14 cellular contexts compared by ENCODE assay signal in the genomic region with DNA sequence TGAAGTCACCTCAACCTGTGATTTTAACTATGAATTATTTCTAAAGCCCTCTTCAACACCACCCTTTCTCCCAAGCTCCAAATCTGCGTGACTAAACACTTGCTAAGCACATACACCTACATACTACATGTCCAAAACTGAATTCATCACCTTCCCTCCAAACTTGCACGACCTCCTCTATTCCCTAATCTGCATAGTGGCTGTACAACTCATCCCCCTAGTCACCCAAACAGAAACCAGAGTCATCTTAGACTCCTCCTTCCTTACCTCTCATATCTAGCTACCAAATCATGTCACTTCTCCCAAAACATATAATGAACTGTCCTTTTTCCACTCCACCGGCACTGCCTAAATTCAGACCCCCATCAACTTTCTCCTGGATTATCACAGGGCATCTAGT. TPM values are rescaled to one million over a fixed set of nuclear protein-coding genes. Genes with fewer than 3 reads are reported as not detected.
DNase-seq lines count a peak whose midpoint lies in the region; ATAC-seq and TF ChIP-seq lines count a peak whose summit lies in the region.
"Had no signal": no experiment of that assay in that cellular context is flagged by ENCODE, and none has a peak within 500 bp of the region (broad histone marks: within the 10 kb centered on the region; RNA-seq: fewer than 3 reads in every experiment).

No MANE protein-coding gene starts in this region.

- H3K79me2 ChIP-seq in SK-N-SH (ENCODE audit: insufficient read depth), result peaks cover 96% of the 10 kb centered on the region
- no peaks in the 10 kb centered on the region for H3K79me2 ChIP-seq in Karpas-422 (ENCODE audit: low read length)

- H3K9me3 ChIP-seq in SK-N-SH, result no peaks in the 10 kb centered on the region
- H3K9me3 ChIP-seq in Karpas-422 (ENCODE audit: low read length), result 0 out of 2 replicates have a peak, but pooled peaks cover 3% of the 10 kb centered on the region

- no peak overlapping the region for H3K4me2 ChIP-seq in SK-N-SH
- H3K4me2 ChIP-seq in Karpas-422 (ENCODE audit: low read depth, low read length, poor library complexity, severe bottlenecking), result no peak overlapping the region

- H3K9me2 ChIP-seq in SK-N-SH (no peaks in the 10 kb centered on the region), Karpas-422 (replicated peaks; ENCODE audit: insufficient read depth, low read length) (no peaks in the 10 kb centered on the region)

- TF ChIP-seq EP300 in SK-N-SH (IDR thresholded peaks at IDR 0.05; ENCODE audit: borderline replicate concordance in 1 of 2, low read depth in 1 of 2, low read length in 1 of 2), result no peak

- H3K27ac ChIP-seq in SK-N-SH (ENCODE audit: low read depth in 2 of 2, low read length in 1 of 2) (peak overlapping the region in 1 of 2 experiments; percentile 63; a peak in 2 of 4 replicates), Karpas-422 (ENCODE audit: low read length) (no peak overlapping the region)
- H3K27ac ChIP-seq: RWPE1 had no signal

- H2AFZ ChIP-seq in SK-N-SH (ENCODE audit: low read depth) (no peak overlapping the region), Karpas-422 (ENCODE audit: low read length) (no peak overlapping the region)

- H3K4me3 ChIP-seq in SK-N-SH (ENCODE audit: low read depth in 2 of 2, low read length in 1 of 2) (no peak overlapping the region), fibroblast of mammary gland (ENCODE audit: control insufficient read depth, low read depth, low read length) (no peak overlapping the region), Karpas-422 (ENCODE audit: low read length) (no peak overlapping the region)

- intact Hi-C loops in cardiac septum (cut with DNase I), result no loop called here

- POLR2A ChIA-PET in SK-N-SH (lab: Yijun Ruan, JAX), result no interaction called here

- TF ChIP-seq CTCF in SK-N-SH (IDR thresholded peaks at IDR 0.05) (no peak), fibroblast of mammary gland (conservative IDR thresholded peaks at IDR 0.05; ENCODE audit: control insufficient read depth, insufficient read depth, low read depth, low read length) (no peak)

- CTCF ChIA-PET in SK-N-SH (lab: Yijun Ruan, JAX), result no interaction called here

- H4K20me1 ChIP-seq in SK-N-SH (ENCODE audit: insufficient read depth), result peaks cover 90% of the 10 kb centered on the region
- no peaks in the 10 kb centered on the region for H4K20me1 ChIP-seq in Karpas-422 (ENCODE audit: insufficient read depth, low read depth, low read length)

- no peaks in the 10 kb centered on the region for H3K27me3 ChIP-seq in SK-N-SH (ENCODE audit: insufficient read depth)
- no peaks in the 10 kb centered on the region for H3K27me3 ChIP-seq in Karpas-422 (ENCODE audit: low read length)

- H3K9ac ChIP-seq in SK-N-SH, result no peak overlapping the region
- no peak overlapping the region for H3K9ac ChIP-seq in Karpas-422 (ENCODE audit: low read length)

- H3K36me3 ChIP-seq in SK-N-SH (replicated peaks in 1 of 2; ENCODE audit: control insufficient read depth in 1 of 2, insufficient read depth in 2 of 2, low read length in 1 of 2), result no peaks in the 10 kb centered on the region
- H3K36me3 ChIP-seq in Karpas-422 (ENCODE audit: insufficient read depth, low read length), result no peaks in the 10 kb centered on the region

- DNase-seq in SK-N-SH (no peak), fibroblast of mammary gland (ENCODE audit: low read depth) (peak; percentile 45), Karpas-422 (no peak), cardiac septum (ENCODE audit: low spot score) (no peak), inferior parietal cortex (ENCODE audit: extremely low spot score) (no peak)
- DNase-seq: activated naive CD8-positive, alpha-beta T cell treated with anti-CD3 and anti-CD28 coated beads, Interleukin-2, amount 10 ng/mL, durations not matched to agents 7 days and 5 days; H9; head of caudate nucleus; midbrain; NCI-H1930 had no signal

- WGBS in SK-N-SH (ENCODE audit: low lambda C conversion rate), result 87% methylated on average over 3 of the region's 3 CpGs

- no peak for TF ChIP-seq RAD21 in SK-N-SH (IDR thresholded peaks at IDR 0.05; ENCODE audit: low read length)

- ATAC-seq in SK-N-SH treated with all-trans-retinoic acid at 6 μM for 48 hours, result peak; percentile 27; the same call in 2 of the 3 replicates
- ATAC-seq in GM19395 (IDR thresholded peaks at IDR 0.05; ENCODE audit: unreplicated experiment), result peak; percentile 66
- ATAC-seq in HG03175 (IDR thresholded peaks at IDR 0.05; ENCODE audit: unreplicated experiment), result peak; percentile 69

- H3F3A ChIP-seq in SK-N-SH (replicated peaks; ENCODE audit: insufficient read depth), result peaks cover 15% of the 10 kb centered on the region

- H3K4me1 ChIP-seq in SK-N-SH (ENCODE audit: control insufficient read depth in 1 of 2, insufficient read depth in 2 of 2, low read depth in 1 of 2, low read length in 1 of 2), result peaks cover 21 to 28% of the 10 kb centered on the region in 2 experiments; a peak in 3 of 4 replicates
- no peaks in the 10 kb centered on the region for H3K4me1 ChIP-seq in Karpas-422 (ENCODE audit: low read length)

TF ChIP-seq in SK-N-SH treated with all-trans-retinoic acid at 6 μM for 48 hours, 23 proteins besides CTCF, POLR2A, EP300 and RAD21 (continues in another document):
- TF ChIP-seq, protein P1, sequence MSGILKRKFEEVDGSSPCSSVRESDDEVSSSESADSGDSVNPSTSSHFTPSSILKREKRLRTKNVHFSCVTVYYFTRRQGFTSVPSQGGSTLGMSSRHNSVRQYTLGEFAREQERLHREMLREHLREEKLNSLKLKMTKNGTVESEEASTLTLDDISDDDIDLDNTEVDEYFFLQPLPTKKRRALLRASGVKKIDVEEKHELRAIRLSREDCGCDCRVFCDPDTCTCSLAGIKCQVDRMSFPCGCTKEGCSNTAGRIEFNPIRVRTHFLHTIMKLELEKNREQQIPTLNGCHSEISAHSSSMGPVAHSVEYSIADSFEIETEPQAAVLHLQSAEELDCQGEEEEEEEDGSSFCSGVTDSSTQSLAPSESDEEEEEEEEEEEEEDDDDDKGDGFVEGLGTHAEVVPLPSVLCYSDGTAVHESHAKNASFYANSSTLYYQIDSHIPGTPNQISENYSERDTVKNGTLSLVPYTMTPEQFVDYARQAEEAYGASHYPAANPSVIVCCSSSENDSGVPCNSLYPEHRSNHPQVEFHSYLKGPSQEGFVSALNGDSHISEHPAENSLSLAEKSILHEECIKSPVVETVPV (CRISPR knock-in tag; IDR thresholded peaks at IDR 0.05), result no peak
- TF ChIP-seq RARB (CRISPR knock-in tag; IDR thresholded peaks at IDR 0.05) (no peak), TOX (CRISPR knock-in tag; IDR thresholded peaks at IDR 0.05; ENCODE audit: borderline replicate concordance) (no peak), ZFP30 (CRISPR knock-in tag; IDR thresholded peaks at IDR 0.05) (no peak), ISL1 (CRISPR knock-in tag; IDR thresholded peaks at IDR 0.05) (no peak)

TF ChIP-seq in SK-N-SH, 30 proteins besides CTCF, POLR2A, EP300 and RAD21 (continues in another document):
- TF ChIP-seq GATA2 (CRISPR knock-in tag; IDR thresholded peaks at IDR 0.05) (no peak), FOXJ3 (CRISPR knock-in tag; IDR thresholded peaks at IDR 0.05) (no peak), SIN3A (IDR thresholded peaks at IDR 0.05; ENCODE audit: borderline replicate concordance, low read depth, low read length) (no peak), JUND (IDR thresholded peaks at IDR 0.05) (no peak), NRF1 (IDR thresholded peaks at IDR 0.05; ENCODE audit: low read depth, low read length) (no peak), FOXM1 (IDR thresholded peaks at IDR 0.05; ENCODE audit: low read depth) (no peak), NFIC (IDR thresholded peaks at IDR 0.05; ENCODE audit: borderline replicate concordance) (no peak), FOSL2 (IDR thresholded peaks at IDR 0.05; ENCODE audit: borderline replicate concordance, low read depth) (no peak), TEAD4 (IDR thresholded peaks at IDR 0.05; ENCODE audit: borderline replicate concordance, insufficient read depth) (no peak), RXRA (IDR thresholded peaks at IDR 0.05; ENCODE audit: borderline replicate concordance, low read depth) (no peak), MXI1 (IDR thresholded peaks at IDR 0.05; ENCODE audit: low read depth, low read length) (no peak), CHD2 (IDR thresholded peaks at IDR 0.05; ENCODE audit: low read length, partially characterized antibody) (no peak), RCOR1 (IDR thresholded peaks at IDR 0.05; ENCODE audit: low read length) (no peak)
- TF ChIP-seq, protein P2, sequence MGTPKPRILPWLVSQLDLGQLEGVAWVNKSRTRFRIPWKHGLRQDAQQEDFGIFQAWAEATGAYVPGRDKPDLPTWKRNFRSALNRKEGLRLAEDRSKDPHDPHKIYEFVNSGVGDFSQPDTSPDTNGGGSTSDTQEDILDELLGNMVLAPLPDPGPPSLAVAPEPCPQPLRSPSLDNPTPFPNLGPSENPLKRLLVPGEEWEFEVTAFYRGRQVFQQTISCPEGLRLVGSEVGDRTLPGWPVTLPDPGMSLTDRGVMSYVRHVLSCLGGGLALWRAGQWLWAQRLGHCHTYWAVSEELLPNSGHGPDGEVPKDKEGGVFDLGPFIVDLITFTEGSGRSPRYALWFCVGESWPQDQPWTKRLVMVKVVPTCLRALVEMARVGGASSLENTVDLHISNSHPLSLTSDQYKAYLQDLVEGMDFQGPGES (IDR thresholded peaks at IDR 0.05; ENCODE audit: low read depth, low read length), result no peak
- TF ChIP-seq, protein P3, sequence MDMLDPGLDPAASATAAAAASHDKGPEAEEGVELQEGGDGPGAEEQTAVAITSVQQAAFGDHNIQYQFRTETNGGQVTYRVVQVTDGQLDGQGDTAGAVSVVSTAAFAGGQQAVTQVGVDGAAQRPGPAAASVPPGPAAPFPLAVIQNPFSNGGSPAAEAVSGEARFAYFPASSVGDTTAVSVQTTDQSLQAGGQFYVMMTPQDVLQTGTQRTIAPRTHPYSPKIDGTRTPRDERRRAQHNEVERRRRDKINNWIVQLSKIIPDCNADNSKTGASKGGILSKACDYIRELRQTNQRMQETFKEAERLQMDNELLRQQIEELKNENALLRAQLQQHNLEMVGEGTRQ (IDR thresholded peaks at IDR 0.05; ENCODE audit: borderline replicate concordance, low read depth, low read length), result no peak
- TF ChIP-seq, protein P4, sequence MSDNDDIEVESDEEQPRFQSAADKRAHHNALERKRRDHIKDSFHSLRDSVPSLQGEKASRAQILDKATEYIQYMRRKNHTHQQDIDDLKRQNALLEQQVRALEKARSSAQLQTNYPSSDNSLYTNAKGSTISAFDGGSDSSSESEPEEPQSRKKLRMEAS (IDR thresholded peaks at IDR 0.05; ENCODE audit: low read depth), result no peak

RNA-seq across cellular contexts. Expression of a gene that starts 16.2 kb away (rescaled TPM):
- polyA plus RNA-seq in SK-N-SH (2012; rRNA removed), result 27.8 and 35.5 TPM in 2 replicates
- polyA plus RNA-seq in SK-N-SH (2012; cell fraction: cytosol; rRNA removed), result 27.1 and 28.9 TPM in 2 replicates
- polyA plus RNA-seq in SK-N-SH (2012; cell fraction: nucleus; rRNA removed), result 36.7 and 69.5 TPM in 2 replicates
- 3.1 and 11.6 TPM in 2 replicates for total RNA-seq in Karpas-422 (2014; rRNA removed; shearing (Covaris generic); ENCODE audit: low replicate concordance)
- 56.4 TPM for total RNA-seq in cardiac septum
